Comparison of ENCODE assay signal across 8 cellular contexts in genomic region chr3:72997421-72997961, GRCh38. TPM values are rescaled to one million over a fixed set of nuclear protein-coding genes. Genes with fewer than 3 reads are reported as not detected.
DNase-seq lines count a peak whose midpoint lies in the region; ATAC-seq, FAIRE-seq and TF ChIP-seq lines count a peak whose summit lies in the region.

No MANE protein-coding gene starts in this region.

- no peaks in the 10 kb centered on the region for H3K27me3 ChIP-seq in endothelial cell of umbilical vein (ENCODE audit: control insufficient read depth in 2 of 2, insufficient read depth in 2 of 2, low read length in 2 of 2)
- H3K27me3 ChIP-seq in testis, result no peaks in the 10 kb centered on the region

- peak; percentile 1 for ATAC-seq in GM21825 (IDR thresholded peaks at IDR 0.05; ENCODE audit: unreplicated experiment)

- H3K27ac ChIP-seq in endothelial cell of umbilical vein (ENCODE audit: insufficient read depth, low read depth, low read length) (peak overlapping the region; percentile 70), testis (peak overlapping the region; percentile 98 to 99)

- H3K4me3 ChIP-seq in endothelial cell of umbilical vein (replicated peaks in 1 of 3; ENCODE audit: insufficient read depth in 1 of 3, low read depth in 1 of 3, low read length in 3 of 3) (peak overlapping the region; percentile 69 to 97 (median 74)), testis (peak overlapping the region; percentile 96 to 99)

- peak overlapping the region; percentile 98 for H3K9ac ChIP-seq in endothelial cell of umbilical vein (replicated peaks; ENCODE audit: extremely low read depth, insufficient read depth, low read length)

- H2AFZ ChIP-seq in endothelial cell of umbilical vein (ENCODE audit: low read depth, low read length), result peak overlapping the region; percentile 4

- TF ChIP-seq CTCF in endothelial cell of umbilical vein (IDR thresholded peaks at IDR 0.05; ENCODE audit: extremely low read depth in 1 of 2, insufficient read depth in 1 of 2, low read depth in 1 of 2, low read length in 2 of 2), result peak; percentile 36 to 37
- peak in 1 of 3 experiments; percentile 14 for TF ChIP-seq CTCF in testis (IDR thresholded peaks at IDR 0.05)

- H3K4me2 ChIP-seq in endothelial cell of umbilical vein (ENCODE audit: insufficient read depth, low read length), result peak overlapping the region; percentile 95

- 0 to 1% methylated on average over 16 of the region's 16 CpGs for WGBS in testis, 2 donors

- TSS peak; percentile 30 for BruUV-seq in endothelial cell of umbilical vein (replicated peaks; lab: Mats Ljungman, UMichigan)

- H4K20me1 ChIP-seq in endothelial cell of umbilical vein (replicated peaks; ENCODE audit: control insufficient read depth, extremely low read depth, insufficient read depth, low read length), result peaks cover 19% of the 10 kb centered on the region

- CTCF ChIA-PET in endothelial cell of umbilical vein (lab: Charles Lee), result interaction anchor here (0.6 to 8.8 kb wide), 16 partner anchors 9 to 1273 kb away, joined by 3 to 69 read pairs (median 4); no protein-coding TSS in a partner anchor

- POLR2A ChIA-PET in endothelial cell of umbilical vein (lab: Charles Lee), result no interaction called here

- H3K4me1 ChIP-seq in endothelial cell of umbilical vein (ENCODE audit: control insufficient read depth, extremely low read depth, insufficient read depth, low read length) (peaks cover 27% of the 10 kb centered on the region), testis (peaks cover 28% of the 10 kb centered on the region)

- DNase-seq in Daoy (ENCODE audit: low read depth), result peak; percentile 35
- DNase-seq in NCI-H1694 (lab: John Stamatoyannopoulos, UW), result peak; percentile 4
- DNase-seq in activated CD4-positive, alpha-beta T cell treated with anti-CD3 and anti-CD28 coated beads for 4 hours, result peak; percentile 16 to 26
- DNase-seq in endothelial cell of umbilical vein (ENCODE audit: low read depth, low spot score), result peak; percentile 71
- DNase-seq in mucosa of gallbladder (ENCODE audit: low spot score), result peak; percentile 15
- peak; percentile 55 for DNase-seq in testis
- no peak for DNase-seq in T1000 (lab: John Stamatoyannopoulos, UW)

- peaks cover 56% of the 10 kb centered on the region for H3K79me2 ChIP-seq in endothelial cell of umbilical vein (ENCODE audit: control insufficient read depth, insufficient read depth, low read length)

- H3K36me3 ChIP-seq in endothelial cell of umbilical vein (ENCODE audit: control insufficient read depth in 2 of 2, extremely low read depth in 1 of 2, insufficient read depth in 2 of 2, low read length in 2 of 2) (peaks cover 0 to 9% of the 10 kb centered on the region in 2 experiments), testis (ENCODE audit: low read depth, missing control alignments) (no peaks in the 10 kb centered on the region)

- TF ChIP-seq POLR2A in endothelial cell of umbilical vein (IDR thresholded peaks at IDR 0.05; ENCODE audit: low read depth, low read length), result no peak
- no peak for TF ChIP-seq POLR2A in testis (IDR thresholded peaks at IDR 0.05)

- peak; percentile 66 for FAIRE-seq in endothelial cell of umbilical vein (lab: Jason Lieb, UNC)

- H3K9me3 ChIP-seq in endothelial cell of umbilical vein (replicated peaks; ENCODE audit: control insufficient read depth, insufficient read depth, low read length) (no peaks in the 10 kb centered on the region), testis (no peaks in the 10 kb centered on the region)

- dilution Hi-C loops in endothelial cell of umbilical vein (cut with MboI; ENCODE audit: extremely low pct_ligation_motif_present, low sequenced_read_pairs), result no loop called here

- intact Hi-C loops in endothelial cell of umbilical vein (cut with micrococcal nuclease) (loop anchor here (1.0 to 2.0 kb wide), 3 partner anchors 58 to 149 kb away; partner anchors contain the start of gene SHQ1), testis (cut with DNase I; ENCODE audit: low total_unique reads) (no loop called here)

- H3K9me1 ChIP-seq in endothelial cell of umbilical vein (replicated peaks; ENCODE audit: control insufficient read depth, extremely low read depth, insufficient read depth, low read length), result no peaks in the 10 kb centered on the region

TF ChIP-seq in endothelial cell of umbilical vein, 7 proteins besides CTCF, POLR2A, EP300 and RAD21:
- no peak for TF ChIP-seq GATA2 (IDR thresholded peaks at IDR 0.05; ENCODE audit: insufficient read depth, insufficient read length, low read depth, low read length)
- no peak for TF ChIP-seq FOS (IDR thresholded peaks at IDR 0.05; ENCODE audit: borderline replicate concordance, insufficient read depth, low read length)
- no peak for TF ChIP-seq MAX (IDR thresholded peaks at IDR 0.05; ENCODE audit: insufficient read depth, insufficient read length)

RNA-seq across cellular contexts. Expression of gene PPP4R2, which starts 0.9 kb away (rescaled TPM):
- total RNA-seq in Daoy (2014; rRNA removed; shearing (Covaris generic)), result 43.6 and 49.1 TPM in 2 replicates
- total RNA-seq in endothelial cell of umbilical vein, result 74.4 and 75.4 TPM in 2 replicates
- 4.8 and 6.5 TPM in 2 replicates for polyA plus RNA-seq in endothelial cell of umbilical vein
- polyA plus RNA-seq in endothelial cell of umbilical vein (2011; cell fraction: cytosol; rRNA removed), result 12.6 and 17.2 TPM in 2 replicates
- 22.9 and 27.4 TPM in 2 replicates for polyA plus RNA-seq in endothelial cell of umbilical vein (2011; cell fraction: nucleus; rRNA removed)
- polyA plus RNA-seq in endothelial cell of umbilical vein (2012), result 37.9 and 48.6 TPM in 2 replicates
- 12.0 and 14.9 TPM in 2 replicates for polyA minus RNA-seq in endothelial cell of umbilical vein
- polyA minus RNA-seq in endothelial cell of umbilical vein (2011; cell fraction: cytosol; rRNA and poly(A)+ RNA removed), result 24.7 TPM
- polyA minus RNA-seq in endothelial cell of umbilical vein (2011; cell fraction: nucleus; rRNA and poly(A)+ RNA removed), result 16.1 and 23.7 TPM in 2 replicates
- total RNA-seq in mucosa of gallbladder, result 69.1 TPM
- total RNA-seq in testis, result 10 to 100 TPM; 67.7 to 68.2 TPM
- 38.1 TPM for polyA plus RNA-seq in testis (ENCODE audit: insufficient read depth, low read depth, low replicate concordance)
